Comparison of ENCODE assay signal across 24 cellular contexts in the genomic region with DNA sequence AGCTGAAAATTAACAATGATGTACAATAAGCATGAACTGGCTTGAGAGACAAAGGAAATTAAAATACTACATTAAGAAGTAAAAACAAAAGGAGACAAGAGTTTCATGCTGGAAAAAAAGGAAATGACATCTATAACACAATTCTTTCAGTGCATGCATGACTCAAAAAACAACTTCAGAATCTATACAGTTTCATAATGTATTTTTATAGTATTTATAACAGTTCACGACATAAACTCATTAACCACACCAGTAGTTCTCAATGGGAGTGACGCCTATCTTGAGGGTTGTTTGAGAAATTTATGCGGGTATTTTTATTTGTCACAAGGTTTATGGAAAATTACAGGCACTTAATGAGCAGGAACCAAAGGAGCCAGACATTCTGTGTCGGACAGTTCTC.
DNase-seq lines count a peak whose midpoint lies in the region; ATAC-seq and TF ChIP-seq lines count a peak whose summit lies in the region.
"Had no signal": no experiment of that assay in that cellular context is flagged by ENCODE, and none has a peak within 500 bp of the region (broad histone marks: within the 10 kb centered on the region; RNA-seq: fewer than 3 reads in every experiment).

No MANE protein-coding gene starts in this region.

- CTCF ChIA-PET in activated CD8-positive, alpha-beta memory T cell treated with anti-CD3 and anti-CD28 coated beads, Interleukin-2, amount 10 ng/mL, durations not matched to agents 7 days and 5 days (lab: Charles Lee): no interaction called here

- no peaks in the 10 kb centered on the region for H3K27me3 Mint-ChIP-seq in activated CD8-positive, alpha-beta memory T cell treated with anti-CD3 and anti-CD28 coated beads, Interleukin-2, amount 10 ng/mL, durations not matched to agents 7 days and 5 days
- no peaks in the 10 kb centered on the region for H3K27me3 Mint-ChIP-seq in activated T-helper 17 cell treated with anti-CD3 and anti-CD28 coated beads, Interleukin-2, amount 50 U/mL, for 72 hours

- H3K4me3 Mint-ChIP-seq in activated CD8-positive, alpha-beta memory T cell treated with anti-CD3 and anti-CD28 coated beads, Interleukin-2, amount 10 ng/mL, durations not matched to agents 7 days and 5 days: no peak overlapping the region
- H3K4me3 Mint-ChIP-seq in activated T-helper 17 cell treated with anti-CD3 and anti-CD28 coated beads, Interleukin-2, amount 50 U/mL, for 72 hours: peak overlapping the region; percentile 47

- intact Hi-C loops in esophagus muscularis mucosa (cut with DNase I): no loop called here

- WGBS in esophagus muscularis mucosa: 83% methylated on average over 4 of the region's 4 CpGs

- peaks cover 0 to 13% (median 4%) of the 10 kb centered on the region in 4 donors for H3K4me1 ChIP-seq in esophagus muscularis mucosa
- H3K4me1 ChIP-seq: Peyer's patch, tibial artery had no signal

- H3K36me3 ChIP-seq in esophagus muscularis mucosa: no peaks in the 10 kb centered on the region
- H3K36me3 ChIP-seq: Peyer's patch, tibial artery had no signal

- peaks cover 29% of the 10 kb centered on the region for H3K4me1 Mint-ChIP-seq in activated CD8-positive, alpha-beta memory T cell treated with anti-CD3 and anti-CD28 coated beads, Interleukin-2, amount 10 ng/mL, durations not matched to agents 7 days and 5 days
- H3K4me1 Mint-ChIP-seq in activated T-helper 17 cell treated with anti-CD3 and anti-CD28 coated beads, Interleukin-2, amount 50 U/mL, for 72 hours: peaks cover 25% of the 10 kb centered on the region

- TF ChIP-seq EP300 in esophagus muscularis mucosa (IDR thresholded peaks at IDR 0.05): no peak

- peaks cover 28% of the 10 kb centered on the region for H3K36me3 Mint-ChIP-seq in activated CD8-positive, alpha-beta memory T cell treated with anti-CD3 and anti-CD28 coated beads, Interleukin-2, amount 10 ng/mL, durations not matched to agents 7 days and 5 days
- H3K36me3 Mint-ChIP-seq in activated T-helper 17 cell treated with anti-CD3 and anti-CD28 coated beads, Interleukin-2, amount 50 U/mL, for 72 hours (ENCODE audit: low read depth): peaks cover 7% of the 10 kb centered on the region

- H3K9me3 Mint-ChIP-seq in activated CD8-positive, alpha-beta memory T cell treated with anti-CD3 and anti-CD28 coated beads, Interleukin-2, amount 10 ng/mL, durations not matched to agents 7 days and 5 days (ENCODE audit: low read depth): no peaks in the 10 kb centered on the region
- no peaks in the 10 kb centered on the region for H3K9me3 Mint-ChIP-seq in activated T-helper 17 cell treated with anti-CD3 and anti-CD28 coated beads, Interleukin-2, amount 50 U/mL, for 72 hours

- no peak for TF ChIP-seq CTCF in esophagus muscularis mucosa (IDR thresholded peaks at IDR 0.05)

- H3K27ac Mint-ChIP-seq in activated CD8-positive, alpha-beta memory T cell treated with anti-CD3 and anti-CD28 coated beads, Interleukin-2, amount 10 ng/mL, durations not matched to agents 7 days and 5 days: no peak overlapping the region
- H3K27ac Mint-ChIP-seq in activated T-helper 17 cell treated with anti-CD3 and anti-CD28 coated beads, Interleukin-2, amount 50 U/mL, for 72 hours: peak overlapping the region; percentile 77

- H3K4me3 ChIP-seq in esophagus muscularis mucosa: no peak overlapping the region
- H3K4me3 ChIP-seq: lung, Peyer's patch, skin epidermis, tibial artery had no signal

- H3K27me3 ChIP-seq in esophagus muscularis mucosa: no peaks in the 10 kb centered on the region
- H3K27me3 ChIP-seq: Peyer's patch, tibial artery had no signal

- TF ChIP-seq POLR2A in esophagus muscularis mucosa (IDR thresholded peaks at IDR 0.05; ENCODE audit: low read depth): no peak

- no peak overlapping the region for H3K27ac ChIP-seq in esophagus muscularis mucosa (replicated peaks in 1 of 4)
- H3K27ac ChIP-seq: Peyer's patch, skin epidermis, tibial artery, VCaP had no signal

- H3K9me3 ChIP-seq in esophagus muscularis mucosa: no peaks in the 10 kb centered on the region
- H3K9me3 ChIP-seq: Peyer's patch, tibial artery had no signal

- peak; percentile 75 for ATAC-seq in activated CD8-positive, alpha-beta memory T cell treated with anti-CD3 and anti-CD28 coated beads, Interleukin-2, amount 10 ng/mL, durations not matched to agents 7 days and 5 days
- ATAC-seq in GM18909 (IDR thresholded peaks at IDR 0.05; ENCODE audit: poor library complexity, unreplicated experiment): peak; percentile 51
- peak; percentile 42 for ATAC-seq in HG03280 (IDR thresholded peaks at IDR 0.05; ENCODE audit: unreplicated experiment)
- ATAC-seq in activated T-helper 17 cell treated with anti-CD3 and anti-CD28 coated beads, Interleukin-2, amount 50 U/mL, for 72 hours (replicated peaks): peak; percentile 78

- DNase-seq in activated CD8-positive, alpha-beta memory T cell treated with anti-CD3 and anti-CD28 coated beads, Interleukin-2, amount 10 ng/mL, durations not matched to agents 7 days and 5 days: no peak
- DNase-seq in activated CD8-positive, alpha-beta memory T cell treated with anti-CD3 and anti-CD28 coated beads for 24 hours: no peak
- DNase-seq in A172 (ENCODE audit: low spot score) (no peak), esophagus muscularis mucosa (ENCODE audit: extremely low spot score) (no peak), cortex of kidney (lab: John Stamatoyannopoulos, UW) (no peak)
- DNase-seq: activated effector memory CD4-positive, alpha-beta T cell treated with Interleukin-2 at 50 U/mL for 16 hours; amygdala; C1 segment of cervical spinal cord; Calu3; foreskin melanocyte; islet precursor cell; NCI-H1105; NCI-H2081 treated with DMSO at 0.1 percent for 48 hours; NCI-H446; Peyer's patch; stimulated activated CD4-positive, alpha-beta T cell treated with anti-CD3 and anti-CD28 coated beads, Interleukin-2, amount 100 ng/mL, for 24 hours; stimulated activated naive CD4-positive, alpha-beta T cell; tibial artery had no signal
